In the genomic region with DNA sequence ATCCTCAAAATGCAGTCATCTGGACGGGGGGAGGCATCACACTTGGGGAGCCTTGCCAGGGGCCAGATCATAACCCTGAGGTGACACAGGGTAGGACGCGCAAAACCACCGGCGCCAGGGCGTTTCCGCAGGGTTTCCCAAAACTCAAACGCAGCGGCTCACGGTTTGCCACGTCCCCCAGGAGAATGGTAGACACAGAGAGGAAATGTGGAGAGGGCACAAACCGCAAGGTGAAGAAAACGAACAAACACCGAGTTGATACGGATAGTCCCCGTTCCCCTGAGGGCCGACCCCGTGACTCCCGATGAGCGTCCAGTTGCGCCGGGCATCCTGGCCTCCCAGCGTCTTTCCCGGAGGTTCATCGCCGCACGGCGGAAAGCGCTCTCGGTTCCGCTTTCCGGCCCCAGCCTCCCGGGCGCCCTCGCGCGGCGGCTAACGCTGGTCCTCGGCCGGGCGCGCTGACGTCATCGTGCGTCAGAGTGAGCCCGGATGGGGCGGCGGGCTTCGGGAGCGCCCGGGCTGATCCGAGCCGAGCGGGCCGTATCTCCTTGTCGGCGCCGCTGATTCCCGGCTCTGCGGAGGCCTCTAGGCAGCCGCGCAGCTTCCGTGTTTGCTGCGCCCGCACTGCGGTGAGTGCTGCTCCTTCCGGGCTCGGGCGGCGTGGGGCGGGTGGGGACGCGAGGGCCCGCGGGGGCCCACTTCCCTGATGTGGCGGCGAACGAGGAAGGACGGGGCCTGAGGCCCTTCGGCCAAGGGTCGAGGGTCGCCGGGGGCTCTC, we compare ENCODE assay signal across 7 cellular contexts. TPM values are rescaled to one million over a fixed set of nuclear protein-coding genes. Genes with fewer than 3 reads are reported as not detected.
DNase-seq lines count a peak whose midpoint lies in the region; ATAC-seq, FAIRE-seq and TF ChIP-seq lines count a peak whose summit lies in the region.

A gene (plus strand): TSS at position 467 of the 778 bp plus-strand sequence. CDS start 2,641 bp downstream, outside the sequence.

- no peaks in the 10 kb centered on the region for H3K9me3 Mint-ChIP-seq in T-helper 2 cell treated with Interferon-gamma antibody and Interleukin-4, amounts not matched to agents 5 μg/mL and 100 μg/mL, for 36 hours
- H3K9me3 Mint-ChIP-seq in astrocyte (ENCODE audit: unreplicated experiment): no peaks in the 10 kb centered on the region

- H4K20me1 ChIP-seq in astrocyte (ENCODE audit: insufficient read depth, low read length): peaks cover 15% of the 10 kb centered on the region
- H4K20me1 ChIP-seq in hepatocyte (ENCODE audit: insufficient read depth, poor library complexity, severe bottlenecking): peaks cover 13% of the 10 kb centered on the region

- H3K36me3 Mint-ChIP-seq in T-helper 2 cell treated with Interferon-gamma antibody and Interleukin-4, amounts not matched to agents 5 μg/mL and 100 μg/mL, for 36 hours (ENCODE audit: low read depth): peaks cover 20% of the 10 kb centered on the region
- H3K36me3 Mint-ChIP-seq in astrocyte (ENCODE audit: low read depth, unreplicated experiment): peaks cover 4% of the 10 kb centered on the region

- peak within 1 kb of the TSS; percentile 83 for H2AFZ ChIP-seq in astrocyte (ENCODE audit: low read depth, low read length)
- H2AFZ ChIP-seq in hepatocyte: peak within 1 kb of the TSS; percentile 79

- peak within 1 kb of the TSS; percentile 98 for H3K27ac Mint-ChIP-seq in T-helper 2 cell treated with Interferon-gamma antibody and Interleukin-4, amounts not matched to agents 5 μg/mL and 100 μg/mL, for 36 hours
- peak within 1 kb of the TSS; percentile 96 for H3K27ac Mint-ChIP-seq in astrocyte (ENCODE audit: unreplicated experiment)

- H3K79me2 ChIP-seq in astrocyte (ENCODE audit: insufficient read depth, low read length) (peaks cover 48% of the 10 kb centered on the region), hepatocyte (peaks cover 49% of the 10 kb centered on the region)

- H3K4me3 ChIP-seq in astrocyte (ENCODE audit: insufficient read depth, low read depth, low read length): peak within 1 kb of the TSS; percentile 91
- peak within 1 kb of the TSS; percentile 77 for H3K4me3 ChIP-seq in hepatocyte
- H3K4me3 ChIP-seq in retinal pigment epithelial cell (ENCODE audit: low read length): peak within 1 kb of the TSS; percentile 91

- H3K4me3 Mint-ChIP-seq in T-helper 2 cell treated with Interferon-gamma antibody and Interleukin-4, amounts not matched to agents 5 μg/mL and 100 μg/mL, for 36 hours: peak within 1 kb of the TSS; percentile 94
- H3K4me3 Mint-ChIP-seq in astrocyte (ENCODE audit: unreplicated experiment): peak within 1 kb of the TSS; percentile 96

- peaks cover 19% of the 10 kb centered on the region for H3K4me1 ChIP-seq in astrocyte (ENCODE audit: insufficient read depth, low read length)
- peaks cover 15% of the 10 kb centered on the region for H3K4me1 ChIP-seq in hepatocyte (ENCODE audit: insufficient read depth)

- peak; percentile 86 to 89 for DNase-seq in NCI-H1930 (lab: John Stamatoyannopoulos, UW)
- peak; percentile 95 for DNase-seq in T-helper 2 cell treated with Interferon-gamma antibody and Interleukin-4, amounts not matched to agents 5 μg/mL and 100 μg/mL, for 36 hours (ENCODE audit: low spot score)
- peak; percentile 74 for DNase-seq in astrocyte (ENCODE audit: low read depth)
- DNase-seq in hepatocyte (ENCODE audit: low spot score): peak; percentile 98
- peak; percentile 57 for DNase-seq in retinal pigment epithelial cell (ENCODE audit: low read depth)

- H3K36me3 ChIP-seq in astrocyte (ENCODE audit: insufficient read depth, low read length): peaks cover 7% of the 10 kb centered on the region
- H3K36me3 ChIP-seq in hepatocyte (replicated peaks; ENCODE audit: insufficient read depth, low read depth): no peaks in the 10 kb centered on the region

- H3K9ac ChIP-seq in astrocyte (ENCODE audit: low read length): peak within 1 kb of the TSS; percentile 95

- 1% methylated on average over 66 of the region's 84 CpGs for WGBS in hepatocyte (ENCODE audit: low lambda C conversion rate, missing lambda C conversion rate)

- H3K9me2 ChIP-seq in hepatocyte (replicated peaks; ENCODE audit: insufficient read depth): no peaks in the 10 kb centered on the region

- H3K4me2 ChIP-seq in astrocyte (ENCODE audit: low read length) (peak within 1 kb of the TSS; percentile 83), hepatocyte (peak within 1 kb of the TSS; percentile 82)

- H3K27me3 ChIP-seq in astrocyte (ENCODE audit: insufficient read depth, low read length) (no peaks in the 10 kb centered on the region), hepatocyte (no peaks in the 10 kb centered on the region)

- H3K4me1 Mint-ChIP-seq in T-helper 2 cell treated with Interferon-gamma antibody and Interleukin-4, amounts not matched to agents 5 μg/mL and 100 μg/mL, for 36 hours (ENCODE audit: low read depth): peaks cover 30% of the 10 kb centered on the region
- H3K4me1 Mint-ChIP-seq in astrocyte (ENCODE audit: low read depth, unreplicated experiment): peaks cover 28% of the 10 kb centered on the region

- H3K9me3 ChIP-seq in astrocyte (ENCODE audit: insufficient read depth, low read depth, low read length): no peaks in the 10 kb centered on the region
- H3K9me3 ChIP-seq in hepatocyte (ENCODE audit: low read depth): no peaks in the 10 kb centered on the region

- ATAC-seq in GM18502 (IDR thresholded peaks at IDR 0.05; ENCODE audit: poor library complexity, unreplicated experiment) (peak; percentile 92), HG02885 (IDR thresholded peaks at IDR 0.05; ENCODE audit: poor library complexity, unreplicated experiment) (peak; percentile 92)

- peak; percentile 54 for FAIRE-seq in astrocyte (lab: Jason Lieb, UNC)

- H3K27me3 Mint-ChIP-seq in T-helper 2 cell treated with Interferon-gamma antibody and Interleukin-4, amounts not matched to agents 5 μg/mL and 100 μg/mL, for 36 hours (ENCODE audit: low read depth): no peaks in the 10 kb centered on the region
- H3K27me3 Mint-ChIP-seq in astrocyte (ENCODE audit: low read depth, unreplicated experiment): no peaks in the 10 kb centered on the region

- H3K27ac ChIP-seq in astrocyte (ENCODE audit: low read depth, low read length): peak within 1 kb of the TSS; percentile 99
- H3K27ac ChIP-seq in hepatocyte: peak within 1 kb of the TSS; percentile 99

- peak; percentile 41 for TF ChIP-seq CTCF in astrocyte (IDR thresholded peaks at IDR 0.05; ENCODE audit: insufficient read depth, low read depth, low read length)
- TF ChIP-seq CTCF in hepatocyte (IDR thresholded peaks at IDR 0.05; ENCODE audit: poor library complexity): peak; percentile 78
- peak; percentile 68 for TF ChIP-seq CTCF in retinal pigment epithelial cell (conservative IDR thresholded peaks at IDR 0.05; ENCODE audit: low read depth, low read length)

RNA-seq across cellular contexts. Expression of the gene that starts here (rescaled TPM):
- total RNA-seq in astrocyte: 69.9 and 72.0 TPM in 2 replicates
- 85.7 and 96.8 TPM in 2 replicates for total RNA-seq in hepatocyte
- 37.7 and 42.1 TPM in 2 replicates for polyA plus RNA-seq in hepatocyte

Comparison
In these comparisons a context has a peak if more than half of its experiments do, and no peak if none do; other contexts are left out.
1. Peak in every context shown above with its lines: DNase-seq, ATAC-seq, H3K4me3 ChIP-seq and H3K27ac ChIP-seq.